1 cellular context compared by ENCODE assay signal in the genomic region with DNA sequence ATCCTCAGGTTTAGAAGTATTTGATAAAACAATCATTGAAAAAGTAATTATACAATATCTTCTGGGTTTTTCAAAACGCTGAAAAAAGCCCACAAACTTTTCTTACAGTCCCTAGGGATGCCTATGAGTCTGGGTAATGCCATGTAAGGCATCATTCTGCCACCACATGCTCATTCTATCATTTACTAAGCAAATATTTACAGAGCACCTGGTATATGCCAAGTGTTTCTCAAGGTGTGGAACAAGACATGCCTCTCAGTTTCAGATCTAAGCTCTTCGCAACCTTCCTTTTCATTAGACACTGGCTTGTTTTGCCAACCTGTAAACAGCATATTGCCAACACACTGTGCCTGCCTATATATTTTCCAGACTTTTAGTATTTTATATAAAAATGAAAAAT.
TF ChIP-seq lines count a peak whose summit lies in the region.

No MANE protein-coding gene starts in this region.

TF ChIP-seq in GM12878, 131 proteins besides CTCF, POLR2A, EP300 and RAD21 (continued from another document):
- TF ChIP-seq FOXK2 (IDR thresholded peaks at IDR 0.05): no peak
- no peak for TF ChIP-seq ZBED1 (IDR thresholded peaks at IDR 0.05; ENCODE audit: borderline replicate concordance)
- no peak for TF ChIP-seq MXI1 (IDR thresholded peaks at IDR 0.05; ENCODE audit: low read depth, low read length)
- TF ChIP-seq RCOR1 (conservative IDR thresholded peaks at IDR 0.05; ENCODE audit: low read depth, low read length): no peak
- TF ChIP-seq ZNF217 (IDR thresholded peaks at IDR 0.05): no peak
- no peak for TF ChIP-seq SMC3 (IDR thresholded peaks at IDR 0.05; ENCODE audit: borderline replicate concordance, low read length)
- no peak for TF ChIP-seq CHD1 (IDR thresholded peaks at IDR 0.05; ENCODE audit: low read depth, low read length)
- TF ChIP-seq TARDBP (IDR thresholded peaks at IDR 0.05; ENCODE audit: borderline replicate concordance): no peak
- no peak for TF ChIP-seq ZNF24 (IDR thresholded peaks at IDR 0.05)
- TF ChIP-seq NFXL1 (IDR thresholded peaks at IDR 0.05; ENCODE audit: borderline replicate concordance): no peak
- TF ChIP-seq HCFC1 (IDR thresholded peaks at IDR 0.05; ENCODE audit: low read length): no peak
